21 cellular contexts compared by ENCODE assay signal in genomic region chr15:35979608-35980007, GRCh38.
DNase-seq lines count a peak whose midpoint lies in the region; ATAC-seq, FAIRE-seq and TF ChIP-seq lines count a peak whose summit lies in the region.
"Had no signal": no experiment of that assay in that cellular context is flagged by ENCODE, and none has a peak within 500 bp of the region (broad histone marks: within the 10 kb centered on the region; RNA-seq: fewer than 3 reads in every experiment).

No MANE protein-coding gene starts in this region.

- H2BK15ac ChIP-seq in IMR-90 (ENCODE audit: low read depth, low read length): no peak overlapping the region

- H3K27me3 Mint-ChIP-seq in astrocyte (ENCODE audit: low read depth, unreplicated experiment) (no peaks in the 10 kb centered on the region), neural progenitor cell (ENCODE audit: insufficient read depth, low read depth) (no peaks in the 10 kb centered on the region)
- H3K27me3 Mint-ChIP-seq: CD4-positive, alpha-beta T cell had no signal

- H2BK20ac ChIP-seq in IMR-90 (ENCODE audit: low read depth, low read length): no peak overlapping the region

- no peak overlapping the region for H2BK120ac ChIP-seq in IMR-90 (ENCODE audit: low read depth, low read length)

- H3F3A ChIP-seq in neural progenitor cell (ENCODE audit: low read depth): no peaks in the 10 kb centered on the region

- H3K79me2 ChIP-seq in astrocyte (ENCODE audit: insufficient read depth, low read length) (no peaks in the 10 kb centered on the region), neural progenitor cell (ENCODE audit: low read depth) (no peaks in the 10 kb centered on the region)

- no peak overlapping the region for H4K91ac ChIP-seq in IMR-90 (ENCODE audit: insufficient read depth, low read depth, low read length)

- H2AFZ ChIP-seq in IMR-90 (replicated peaks; ENCODE audit: low read length, poor library complexity) (no peak overlapping the region), astrocyte (ENCODE audit: low read depth, low read length) (no peak overlapping the region), neural progenitor cell (replicated peaks) (no peak overlapping the region)

- H3K4me3 Mint-ChIP-seq in astrocyte (ENCODE audit: unreplicated experiment) (no peak overlapping the region), neural progenitor cell (no peak overlapping the region)
- H3K4me3 Mint-ChIP-seq: CD4-positive, alpha-beta T cell had no signal

- no peak overlapping the region; a peak in 1 of 4 replicates for H4K8ac ChIP-seq in IMR-90 (ENCODE audit: low read depth in 2 of 2, low read length in 2 of 2)

- H3K9me1 ChIP-seq in IMR-90 (ENCODE audit: insufficient read depth, low read length): no peaks in the 10 kb centered on the region

- in situ Hi-C loops in IMR-90 (cut with MboI; ENCODE audit: low sequenced_read_pairs): no loop called here

- no peak for FAIRE-seq in astrocyte (lab: Jason Lieb, UNC)
- FAIRE-seq: G401.6, K562 had no signal

- no peak for ATAC-seq in IMR-90 (ENCODE audit: low read depth)
- ATAC-seq: K562 had no signal

- TF ChIP-seq CTCF in IMR-90 (conservative IDR thresholded peaks at IDR 0.05; ENCODE audit: low read depth, low read length): no peak
- TF ChIP-seq CTCF in astrocyte (IDR thresholded peaks at IDR 0.05; ENCODE audit: insufficient read depth, low read depth, low read length): no peak
- no peak for TF ChIP-seq CTCF in neural progenitor cell (IDR thresholded peaks at IDR 0.05)

- no peak overlapping the region for H3K14ac ChIP-seq in IMR-90 (replicated peaks; ENCODE audit: low read depth, low read length)

- H3K27me3 ChIP-seq in IMR-90 (ENCODE audit: control insufficient read depth, insufficient read depth, low read length) (no peaks in the 10 kb centered on the region), astrocyte (ENCODE audit: insufficient read depth, low read length) (no peaks in the 10 kb centered on the region), neural progenitor cell (no peaks in the 10 kb centered on the region)
- H3K27me3 ChIP-seq: BLaER1, MG63, Peyer's patch had no signal

- H3K9ac ChIP-seq in IMR-90 (ENCODE audit: low read depth, low read length): no peak overlapping the region
- H3K9ac ChIP-seq in astrocyte (ENCODE audit: low read length): no peak overlapping the region
- H3K9ac ChIP-seq in neural progenitor cell: no peak overlapping the region
- H3K9ac ChIP-seq: BLaER1 had no signal

- no peak overlapping the region for H2AK5ac ChIP-seq in IMR-90 (ENCODE audit: low read depth, low read length)

- H3K18ac ChIP-seq in IMR-90 (ENCODE audit: low read depth, low read length): no peak overlapping the region; the same call in 1 of the 2 replicates

- H3K4me1 ChIP-seq in IMR-90 (ENCODE audit: control insufficient read depth, insufficient read depth, low read length): no peaks in the 10 kb centered on the region; the same call in 1 of the 2 replicates
- peaks cover 4% of the 10 kb centered on the region for H3K4me1 ChIP-seq in astrocyte (ENCODE audit: insufficient read depth, low read length)
- H3K4me1 ChIP-seq in neural progenitor cell: peaks cover 14% of the 10 kb centered on the region
- H3K4me1 ChIP-seq: BLaER1, Peyer's patch had no signal

- CTCF ChIA-PET in IMR-90 (lab: Yijun Ruan, JAX): no interaction called here

- H2AK9ac ChIP-seq in IMR-90 (replicated peaks; ENCODE audit: low read depth, low read length, poor library complexity): no peak overlapping the region

- no TSS peak for BruUV-seq in IMR-90 (replicated peaks; lab: Mats Ljungman, UMichigan)

- H3K36me3 ChIP-seq in IMR-90 (ENCODE audit: control insufficient read depth, insufficient read depth, low read length): no peaks in the 10 kb centered on the region
- no peaks in the 10 kb centered on the region for H3K36me3 ChIP-seq in astrocyte (ENCODE audit: insufficient read depth, low read length)
- no peaks in the 10 kb centered on the region for H3K36me3 ChIP-seq in neural progenitor cell
- H3K36me3 ChIP-seq: BLaER1, MG63, Peyer's patch had no signal

- no peak overlapping the region for H3K56ac ChIP-seq in IMR-90 (ENCODE audit: extremely low read depth, insufficient read depth, low read length)

- TF ChIP-seq POLR2A in IMR-90 (IDR thresholded peaks at IDR 0.05; ENCODE audit: low read depth, low read length): no peak

- H3K27ac ChIP-seq in IMR-90 (ENCODE audit: insufficient read depth, low read length): no peak overlapping the region
- no peak overlapping the region for H3K27ac ChIP-seq in astrocyte (ENCODE audit: low read depth, low read length)
- no peak overlapping the region for H3K27ac ChIP-seq in neural progenitor cell
- H3K27ac ChIP-seq: BLaER1, Peyer's patch had no signal

- intact Hi-C loops in IMR-90 (cut with micrococcal nuclease) (no loop called here), posterior vena cava (cut with DNase I) (no loop called here)

- no peak overlapping the region for H2BK5ac ChIP-seq in IMR-90 (ENCODE audit: low read depth, low read length, poor library complexity, severe bottlenecking)

- dilution Hi-C loops in IMR-90 (cut with HindIII; ENCODE audit: low sequenced_read_pairs, unreplicated experiment): no loop called here

- H3K9me3 ChIP-seq in IMR-90 (ENCODE audit: control insufficient read depth, insufficient read depth, low read length) (no peaks in the 10 kb centered on the region), astrocyte (ENCODE audit: insufficient read depth, low read depth, low read length) (no peaks in the 10 kb centered on the region), neural progenitor cell (ENCODE audit: low read depth) (no peaks in the 10 kb centered on the region)
- H3K9me3 ChIP-seq: BLaER1, MG63, Peyer's patch had no signal

- H3K23ac ChIP-seq in IMR-90 (ENCODE audit: low read depth, low read length): no peak overlapping the region

- DNase-seq in IMR-90 (peak; percentile 7), astrocyte (ENCODE audit: low read depth) (peak; percentile 22), iris pigment epithelial cell (ENCODE audit: low read depth) (peak; percentile 17), neural progenitor cell (ENCODE audit: low spot score) (peak; percentile 38), inferior parietal cortex (ENCODE audit: extremely low spot score) (no peak), posterior vena cava (ENCODE audit: low spot score) (no peak), AML-193 (lab: John Stamatoyannopoulos, UW) (no peak)
- DNase-seq: CD4-positive, alpha-beta T cell; COR-L47; DMS 273 treated with DMSO at 0.1 percent for 48 hours; MG63; NCI-H1048; NCI-H1436; NCI-H1930; NCI-H226; NCI-H510A treated with DMSO at 0.1 percent for 48 hours; NCI-H774; Peyer's patch had no signal

- no peak overlapping the region for H3K27ac Mint-ChIP-seq in astrocyte (ENCODE audit: unreplicated experiment)
- H3K27ac Mint-ChIP-seq in neural progenitor cell: no peak overlapping the region
- H3K27ac Mint-ChIP-seq: CD4-positive, alpha-beta T cell had no signal

- no CpG with 5 or more reads among the region's 2 CpGs for WGBS in IMR-90 (ENCODE audit: extremely low coverage in 2 of 2, insufficient read length in 1 of 2), 2 experiments

- H3K4me3 ChIP-seq in IMR-90 (ENCODE audit: insufficient read depth, low read depth, low read length) (no peak overlapping the region), astrocyte (ENCODE audit: insufficient read depth, low read depth, low read length) (no peak overlapping the region), neural progenitor cell (no peak overlapping the region)
- H3K4me3 ChIP-seq: BLaER1, K562, MG63, Peyer's patch had no signal

- H3K4me2 ChIP-seq in IMR-90 (ENCODE audit: low read depth, low read length) (no peak overlapping the region), astrocyte (ENCODE audit: low read length) (no peak overlapping the region), neural progenitor cell (peak overlapping the region; percentile 46)
- H3K4me2 ChIP-seq: BLaER1 had no signal

- no peak overlapping the region for H4K5ac ChIP-seq in IMR-90 (ENCODE audit: low read depth, low read length)

- H3K4me1 Mint-ChIP-seq in astrocyte (ENCODE audit: low read depth, unreplicated experiment) (peaks cover 8% of the 10 kb centered on the region), neural progenitor cell (peaks cover 5% of the 10 kb centered on the region)

- POLR2A ChIA-PET in IMR-90 (lab: Charles Lee; ENCODE audit: unreplicated experiment): no interaction called here

- no peaks in the 10 kb centered on the region for H3K9me3 Mint-ChIP-seq in astrocyte (ENCODE audit: unreplicated experiment)
- no peaks in the 10 kb centered on the region for H3K9me3 Mint-ChIP-seq in neural progenitor cell
- H3K9me3 Mint-ChIP-seq: CD4-positive, alpha-beta T cell had no signal

- no peaks in the 10 kb centered on the region for H3K79me1 ChIP-seq in IMR-90 (ENCODE audit: low read depth in 1 of 2, low read length in 2 of 2)

- H3K36me3 Mint-ChIP-seq in astrocyte (ENCODE audit: low read depth, unreplicated experiment) (no peaks in the 10 kb centered on the region), neural progenitor cell (no peaks in the 10 kb centered on the region)

- H3K4ac ChIP-seq in IMR-90 (ENCODE audit: low read depth, low read length): no peak overlapping the region

- no peak for TF ChIP-seq RAD21 in IMR-90 (IDR thresholded peaks at IDR 0.05; ENCODE audit: low read length)

- H4K20me1 ChIP-seq in IMR-90 (ENCODE audit: insufficient read depth, low read length) (no peaks in the 10 kb centered on the region), astrocyte (ENCODE audit: insufficient read depth, low read length) (no peaks in the 10 kb centered on the region), neural progenitor cell (ENCODE audit: low read depth) (no peaks in the 10 kb centered on the region)
- H4K20me1 ChIP-seq: BLaER1 had no signal

TF ChIP-seq in IMR-90, 13 proteins besides CTCF, POLR2A, EP300 and RAD21:
- no peak for TF ChIP-seq FOS (IDR thresholded peaks at IDR 0.05; ENCODE audit: low read depth, low read length)
- TF ChIP-seq USF2 (IDR thresholded peaks at IDR 0.05; ENCODE audit: low read depth, low read length): no peak
- no peak for TF ChIP-seq CEBPB (IDR thresholded peaks at IDR 0.05; ENCODE audit: low read depth, low read length)
- TF ChIP-seq MAFK (IDR thresholded peaks at IDR 0.05; ENCODE audit: low read depth, low read length): no peak
- TF ChIP-seq MXI1 (IDR thresholded peaks at IDR 0.05; ENCODE audit: borderline replicate concordance, low read depth, low read length): no peak
- TF ChIP-seq CHD1 (IDR thresholded peaks at IDR 0.05; ENCODE audit: low read depth, low read length): no peak
- TF ChIP-seq MAZ (IDR thresholded peaks at IDR 0.05; ENCODE audit: borderline replicate concordance, low read depth, low read length): no peak
- TF ChIP-seq RCOR1 (IDR thresholded peaks at IDR 0.05; ENCODE audit: insufficient replicate concordance, low read length): no peak

Comparison
In these comparisons a context has a peak if more than half of its experiments do, and no peak if none do; other contexts are left out.
1. DNase-seq: peak in IMR-90 (single experiment), astrocyte (single experiment), iris pigment epithelial cell (single experiment) and neural progenitor cell (single experiment); none in inferior parietal cortex (single experiment), posterior vena cava (single experiment) and AML-193 (0 of 2).